Comparison of ENCODE assay signal across 33 cellular contexts in the genomic region with DNA sequence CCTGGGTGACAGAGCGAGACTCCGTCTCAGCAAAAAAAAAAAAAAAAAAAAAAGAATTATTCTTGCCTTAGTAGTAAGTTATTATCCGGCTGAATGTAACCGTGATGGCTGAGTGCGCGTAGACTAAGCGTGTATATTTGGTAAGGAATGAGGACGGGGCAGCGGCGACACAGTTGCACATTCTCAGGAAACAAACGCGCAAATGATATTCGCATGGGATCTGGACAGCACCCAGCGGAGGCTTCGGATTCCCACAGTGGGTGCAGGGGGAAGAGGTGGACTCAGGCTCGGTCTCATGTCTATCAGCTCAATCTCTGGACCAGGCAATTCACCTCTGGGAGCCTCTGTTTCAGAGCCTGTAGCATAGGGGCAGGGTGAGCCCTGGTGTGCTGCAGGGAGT. TPM values are rescaled to one million over a fixed set of nuclear protein-coding genes. Genes with fewer than 3 reads are reported as not detected.
"Had no signal": no experiment of that assay in that cellular context is flagged by ENCODE, and none has a peak within 500 bp of the region (broad histone marks: within the 10 kb centered on the region; RNA-seq: fewer than 3 reads in every experiment).

No MANE protein-coding gene starts in this region.

- H3K4me1 Mint-ChIP-seq: activated T-helper 17 cell treated with anti-CD3 and anti-CD28 coated beads, Interleukin-2, amount 50 U/mL, for 72 hours had no signal

- H3K4me1 ChIP-seq: foreskin keratinocyte, gastrocnemius medialis had no signal

- H3K27me3 Mint-ChIP-seq: activated B cell treated with CpG ODN at 0.5 μM for 24 hours; activated CD8-positive, alpha-beta T cell treated with anti-CD3 and anti-CD28 coated beads for 36 hours; activated naive CD8-positive, alpha-beta T cell had no signal

- ATAC-seq: activated CD4-positive, CD25-positive, alpha-beta regulatory T cell treated with anti-CD3 and anti-CD28 coated beads, Interleukin-2, amount 50 U/mL, for 24 hours; activated CD8-positive, alpha-beta T cell treated with anti-CD3 and anti-CD28 coated beads for 36 hours; activated T-cell treated with anti-CD3 and anti-CD28 coated beads, Interleukin-2, amount 50 U/mL, for 4 hours; activated T-helper 17 cell treated with anti-CD3 and anti-CD28 coated beads, Interleukin-2, amount 50 U/mL, for 72 hours; effector memory CD8-positive, alpha-beta T cell; foreskin keratinocyte; gastrocnemius medialis; T-helper 17 cell had no signal

- H3K9me3 Mint-ChIP-seq: activated B cell treated with CpG ODN at 0.5 μM for 24 hours; activated CD8-positive, alpha-beta T cell treated with anti-CD3 and anti-CD28 coated beads for 36 hours; activated T-cell treated with anti-CD3 and anti-CD28 coated beads, Interleukin-2, amount 50 U/mL, for 4 hours; activated T-helper 17 cell treated with anti-CD3 and anti-CD28 coated beads, Interleukin-2, amount 50 U/mL, for 72 hours; effector memory CD8-positive, alpha-beta T cell; T-helper 2 cell treated with Interferon-gamma antibody and Interleukin-4, amounts not matched to agents 5 μg/mL and 100 μg/mL, for 36 hours had no signal

- H3K36me3 ChIP-seq: brain microvascular endothelial cell, gastrocnemius medialis had no signal

- H3K27me3 ChIP-seq: brain microvascular endothelial cell, esophagus muscularis mucosa, foreskin keratinocyte, gastrocnemius medialis had no signal

- DNase-seq: activated B cell treated with CpG ODN at 0.5 μM for 24 hours; activated CD4-positive, alpha-beta T cell treated with anti-CD3 and anti-CD28 coated beads for 48 hours; activated CD4-positive, alpha-beta T cell treated with anti-CD3 and anti-CD28 coated beads, Interleukin-2, amount 50 U/mL, for 1 hour; activated CD4-positive, alpha-beta T cell treated with anti-CD3 and anti-CD28 coated beads, Interleukin-2, amount 50 U/mL, for 48 hours; activated CD8-positive, alpha-beta memory T cell treated with anti-CD3 and anti-CD28 coated beads for 24 hours; activated CD8-positive, alpha-beta T cell treated with anti-CD3 and anti-CD28 coated beads for 36 hours; activated effector memory CD4-positive, alpha-beta T cell treated with Interleukin-2 at 50 U/mL for 16 hours; activated gamma-delta T cell treated with Interleukin-2 at 50 U/mL for 16 hours; activated naive CD4-positive, alpha-beta T cell treated with anti-CD3 and anti-CD28 coated beads, Interleukin-2, amount 50 U/mL, for 16 hours; activated naive CD4-positive, alpha-beta T cell treated with Interleukin-2 at 50 U/mL for 16 hours; activated T-cell treated with anti-CD3 and anti-CD28 coated beads, Interleukin-2, amount 50 U/mL, for 4 hours; amniotic stem cell; anterior cingulate cortex; brain microvascular endothelial cell; caudate nucleus; cortex of kidney; effector CD4-positive, alpha-beta T cell; effector memory CD8-positive, alpha-beta T cell; erythroblast; foreskin keratinocyte; gastrocnemius medialis; glutamatergic neuron; T-helper 1 cell; T-helper 17 cell; T1000; WERI-Rb-1 had no signal

- H3K4me3 ChIP-seq: esophagus muscularis mucosa, gastrocnemius medialis had no signal

- H3K36me3 Mint-ChIP-seq: activated naive CD8-positive, alpha-beta T cell had no signal

- H3K4me3 Mint-ChIP-seq: activated B cell treated with CpG ODN at 0.5 μM for 24 hours; activated CD8-positive, alpha-beta T cell treated with anti-CD3 and anti-CD28 coated beads for 36 hours; activated naive CD8-positive, alpha-beta T cell; activated T-cell treated with anti-CD3 and anti-CD28 coated beads, Interleukin-2, amount 50 U/mL, for 4 hours; activated T-helper 17 cell treated with anti-CD3 and anti-CD28 coated beads, Interleukin-2, amount 50 U/mL, for 72 hours; effector memory CD8-positive, alpha-beta T cell; T-helper 17 cell; T-helper 2 cell treated with Interferon-gamma antibody and Interleukin-4, amounts not matched to agents 5 μg/mL and 100 μg/mL, for 36 hours had no signal

- H3K9me3 ChIP-seq: esophagus muscularis mucosa, gastrocnemius medialis had no signal

- H3K27ac ChIP-seq: brain microvascular endothelial cell, esophagus muscularis mucosa, foreskin keratinocyte, gastrocnemius medialis, WERI-Rb-1 had no signal

- H3K27ac Mint-ChIP-seq: activated B cell treated with CpG ODN at 0.5 μM for 24 hours; activated CD8-positive, alpha-beta T cell treated with anti-CD3 and anti-CD28 coated beads for 36 hours; activated naive CD8-positive, alpha-beta T cell; activated T-helper 17 cell treated with anti-CD3 and anti-CD28 coated beads, Interleukin-2, amount 50 U/mL, for 72 hours; effector memory CD8-positive, alpha-beta T cell; T-helper 17 cell; T-helper 2 cell treated with Interferon-gamma antibody and Interleukin-4, amounts not matched to agents 5 μg/mL and 100 μg/mL, for 36 hours had no signal

RNA-seq across cellular contexts. Expression of gene PAPOLB, which starts 29.1 kb away (rescaled TPM):
- total RNA-seq: activated CD8-positive, alpha-beta T cell treated with anti-CD3 and anti-CD28 coated beads for 36 hours; activated T-helper 17 cell treated with anti-CD3 and anti-CD28 coated beads, Interleukin-2, amount 50 U/mL, for 72 hours; astrocyte; foreskin keratinocyte; T-helper 17 cell had no signal
- polyA plus RNA-seq: adipose tissue, foreskin keratinocyte had no signal

RNA-seq across cellular contexts. Expression of gene RADIL, which starts 50.8 kb away (rescaled TPM):
- total RNA-seq: activated B cell treated with CpG ODN at 0.5 μM for 24 hours had no signal
